In the genomic region with DNA sequence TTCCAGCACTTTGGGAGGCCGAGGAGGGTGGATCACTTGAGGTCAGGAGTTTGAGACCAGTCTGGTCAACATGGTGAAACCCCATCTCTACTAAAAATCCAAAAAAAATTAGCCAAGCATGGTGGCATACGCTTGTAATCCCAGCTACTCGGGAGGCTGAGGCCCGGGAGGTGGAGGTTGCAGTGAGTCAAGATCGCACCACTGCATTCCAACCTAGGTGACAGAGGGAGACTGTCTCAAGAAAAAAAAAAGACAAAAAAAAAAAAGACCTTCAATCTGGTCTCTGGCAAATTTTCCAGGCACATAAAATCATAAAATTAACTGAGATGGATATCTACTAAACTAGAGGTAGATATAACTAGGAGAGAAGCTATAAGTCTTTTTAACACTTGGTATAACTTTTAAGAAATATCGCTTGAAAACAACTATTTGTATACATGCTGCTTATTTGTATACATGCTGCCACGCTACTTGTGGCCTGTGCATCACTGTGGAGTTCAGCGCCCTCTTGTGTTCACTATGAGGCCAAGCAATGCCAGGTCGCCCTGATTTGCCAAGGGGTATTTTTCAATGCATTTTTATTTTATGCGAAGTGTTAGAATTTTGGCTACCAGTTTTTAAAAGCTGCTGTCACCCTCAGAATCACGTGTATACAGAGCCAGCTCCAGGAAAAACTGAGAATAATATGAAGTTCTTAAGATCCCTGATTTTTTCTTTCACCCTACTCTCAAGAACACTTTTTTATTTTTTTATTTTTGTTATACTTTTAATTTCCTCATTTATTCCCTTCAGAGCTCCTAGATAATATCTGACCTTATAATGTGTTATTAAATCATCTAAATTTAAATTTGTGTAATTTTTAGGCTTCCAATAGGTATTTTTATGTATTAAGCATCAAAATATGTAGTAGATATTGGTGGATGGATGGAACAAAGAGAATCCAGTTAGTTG, we compare ENCODE assay signal across 9 cellular contexts. TPM values are rescaled to one million over a fixed set of nuclear protein-coding genes. Genes with fewer than 3 reads are reported as not detected.
DNase-seq lines count a peak whose midpoint lies in the region; ATAC-seq and TF ChIP-seq lines count a peak whose summit lies in the region.
"Had no signal": no experiment of that assay in that cellular context is flagged by ENCODE, and none has a peak within 500 bp of the region (broad histone marks: within the 10 kb centered on the region; RNA-seq: fewer than 3 reads in every experiment).

No MANE protein-coding gene starts in this region.

- no peak overlapping the region for H3K27ac Mint-ChIP-seq in activated naive CD4-positive, alpha-beta T cell treated with anti-CD3 and anti-CD28 coated beads, Interleukin-2, amount 50 U/mL, for 72 hours
- H3K27ac Mint-ChIP-seq: T-helper 1 cell treated with Interleukin-12 subunit alpha and Interleukin-12 subunit beta and Interleukin-4 antibody, amounts not matched to agents 30 μg/mL and 1 μg/mL, for 36 hours had no signal

- no peak overlapping the region for H3K27ac ChIP-seq in SK-N-MC
- H3K27ac ChIP-seq in cardiac muscle cell, result no peak overlapping the region
- no peak overlapping the region for H3K27ac ChIP-seq in prostate gland

- H3K27me3 ChIP-seq in cardiac muscle cell (no peaks in the 10 kb centered on the region), prostate gland (replicated peaks; ENCODE audit: insufficient read depth) (no peaks in the 10 kb centered on the region)

- H3K36me3 Mint-ChIP-seq in activated naive CD4-positive, alpha-beta T cell treated with anti-CD3 and anti-CD28 coated beads, Interleukin-2, amount 50 U/mL, for 72 hours, result no peaks in the 10 kb centered on the region

- H3K36me3 ChIP-seq in SK-N-MC (ENCODE audit: insufficient read depth, low read length) (no peaks in the 10 kb centered on the region), cardiac muscle cell (no peaks in the 10 kb centered on the region), prostate gland (no peaks in the 10 kb centered on the region)

- TF ChIP-seq POLR2A in prostate gland (IDR thresholded peaks at IDR 0.05), result no peak

- 35% methylated on average over 11 of the region's 11 CpGs for WGBS in prostate gland

- intact Hi-C loops in prostate gland (cut with DNase I), result no loop called here

- TF ChIP-seq CTCF in cardiac muscle cell (IDR thresholded peaks at IDR 0.05; ENCODE audit: low read depth, low read length), result peak; percentile 95
- TF ChIP-seq CTCF in prostate gland (IDR thresholded peaks at IDR 0.05), result peak; percentile 30 to 74 (median 50)

- H3K9ac ChIP-seq in SK-N-MC (ENCODE audit: insufficient read length), result no peak overlapping the region

- peak; percentile 64 for DNase-seq in Caki2 (ENCODE audit: low read depth)
- DNase-seq in LoVo (ENCODE audit: low spot score), result peak; percentile 84
- DNase-seq in SK-N-MC (ENCODE audit: low read depth, low spot score), result peak; percentile 56
- DNase-seq in activated naive CD4-positive, alpha-beta T cell treated with anti-CD3 and anti-CD28 coated beads, Interleukin-2, amount 50 U/mL, for 72 hours (ENCODE audit: low spot score in 2 of 2), result peak in 1 of 2 donors; percentile 51
- DNase-seq in cardiac muscle cell (ENCODE audit: low read depth in 1 of 2, low spot score in 1 of 2), result peak; percentile 70 to 80
- peak; percentile 43 for DNase-seq in prostate gland (ENCODE audit: low spot score)

- no peaks in the 10 kb centered on the region for H3K9me3 Mint-ChIP-seq in activated naive CD4-positive, alpha-beta T cell treated with anti-CD3 and anti-CD28 coated beads, Interleukin-2, amount 50 U/mL, for 72 hours
- H3K9me3 Mint-ChIP-seq: T-helper 1 cell treated with Interleukin-12 subunit alpha and Interleukin-12 subunit beta and Interleukin-4 antibody, amounts not matched to agents 30 μg/mL and 1 μg/mL, for 36 hours had no signal

- H3K9me3 ChIP-seq in SK-N-MC (ENCODE audit: low read depth, low read length) (no peaks in the 10 kb centered on the region), cardiac muscle cell (ENCODE audit: low read depth) (no peaks in the 10 kb centered on the region), prostate gland (no peaks in the 10 kb centered on the region)

- H3K4me3 ChIP-seq in SK-N-MC (peak overlapping the region; percentile 60; the same call in 1 of the 2 replicates), cardiac muscle cell (no peak overlapping the region), prostate gland (no peak overlapping the region)

- ATAC-seq in GM21528 (IDR thresholded peaks at IDR 0.05; ENCODE audit: low FRiP score, unreplicated experiment) (peak; percentile 62), HG02970 (IDR thresholded peaks at IDR 0.05; ENCODE audit: low FRiP score, unreplicated experiment) (no peak)
- peak; percentile 72 to 81 for ATAC-seq in activated naive CD4-positive, alpha-beta T cell treated with anti-CD3 and anti-CD28 coated beads, Interleukin-2, amount 50 U/mL, for 72 hours

- H3K4me1 ChIP-seq in cardiac muscle cell (ENCODE audit: low read depth) (no peaks in the 10 kb centered on the region), prostate gland (replicated peaks) (no peaks in the 10 kb centered on the region)

- in situ Hi-C loops in Caki2 (cut with HindIII; ENCODE audit: low pct_unique_long_range_greater_than_20kb, low sequenced_read_pairs), result no loop called here

RNA-seq across cellular contexts. Expression of a gene that starts 26.7 kb away (rescaled TPM):
- total RNA-seq in Caki2 (2014; rRNA removed; shearing (Covaris generic); ENCODE audit: low replicate concordance), result 41.6 and 50.5 TPM in 2 replicates
- total RNA-seq in activated naive CD4-positive, alpha-beta T cell treated with anti-CD3 and anti-CD28 coated beads, Interleukin-2, amount 50 U/mL, for 72 hours, result 100 to 1,000 TPM; 172 to 188 TPM
- total RNA-seq in cardiac muscle cell, result 38.7 and 68.7 TPM in 2 replicates
- polyA plus RNA-seq in cardiac muscle cell, result 300 and 489 TPM in 2 replicates
- total RNA-seq in prostate gland, result 10 to 100 TPM; 36.3 to 36.6 TPM
